ENCODE assay signal across 8 cellular contexts in genomic region chr11:11148104-11148509, GRCh38.
DNase-seq lines count a peak whose midpoint lies in the region; ATAC-seq, FAIRE-seq and TF ChIP-seq lines count a peak whose summit lies in the region.

No MANE protein-coding gene starts in this region.

- H3K4me1 ChIP-seq in foreskin keratinocyte (no peaks in the 10 kb centered on the region), osteoblast (ENCODE audit: insufficient read depth, low read length) (peaks cover 9% of the 10 kb centered on the region)

- no peak for TF ChIP-seq POLR2A in GM12892 (IDR thresholded peaks at IDR 0.05; ENCODE audit: low read depth, low read length)

- ATAC-seq in foreskin keratinocyte = peak; percentile 89
- ATAC-seq in GM21526 (IDR thresholded peaks at IDR 0.05; ENCODE audit: low FRiP score, unreplicated experiment) = no peak

- H2AFZ ChIP-seq in osteoblast (ENCODE audit: low read length) = no peak overlapping the region

- H3K4me2 ChIP-seq in osteoblast (ENCODE audit: insufficient read depth, low read length) = no peak overlapping the region

- H3K36me3 ChIP-seq in osteoblast (ENCODE audit: insufficient read depth, low read length) = no peaks in the 10 kb centered on the region

- H3K27ac ChIP-seq in foreskin keratinocyte = no peak overlapping the region
- no peak overlapping the region for H3K27ac ChIP-seq in osteoblast (ENCODE audit: low read depth, low read length)

- DNase-seq in GM12892 (ENCODE audit: insufficient read length) = no peak
- DNase-seq in activated CD4-positive, alpha-beta T cell treated with anti-CD3 and anti-CD28 coated beads for 4 hours = peak; percentile 25 to 30
- peak; percentile 65 to 81 for DNase-seq in foreskin keratinocyte
- DNase-seq in osteoblast (ENCODE audit: insufficient read length, low spot score, missing footprints) = peak; percentile 93
- DNase-seq in D721Med (ENCODE audit: insufficient read length, low spot score) = no peak
- no peak for DNase-seq in NCI-H526 treated with DMSO at 0.1 percent for 48 hours (lab: John Stamatoyannopoulos, UW)
- no peak for DNase-seq in ecto neural progenitor cell (ENCODE audit: low spot score)

- H3K9me3 ChIP-seq in osteoblast (ENCODE audit: low read depth, low read length) = no peaks in the 10 kb centered on the region

- H3K79me2 ChIP-seq in osteoblast (ENCODE audit: insufficient read depth, low read length) = no peaks in the 10 kb centered on the region

- no peaks in the 10 kb centered on the region for H4K20me1 ChIP-seq in osteoblast (ENCODE audit: insufficient read depth, low read length)

- H3K4me3 ChIP-seq in osteoblast (ENCODE audit: insufficient read depth, low read length) = no peak overlapping the region

- TF ChIP-seq CTCF in foreskin keratinocyte (conservative IDR thresholded peaks at IDR 0.05) = peak; percentile 68
- TF ChIP-seq CTCF in osteoblast (IDR thresholded peaks at IDR 0.05; ENCODE audit: extremely low read depth, low read depth, low read length) = peak; percentile 66
- TF ChIP-seq CTCF in D721Med (IDR thresholded peaks at IDR 0.05; ENCODE audit: insufficient read depth, missing control alignments) = no peak

- H3K27me3 ChIP-seq in foreskin keratinocyte (peaks cover 2% of the 10 kb centered on the region), osteoblast (ENCODE audit: insufficient read depth, low read length) (peaks cover under 1% of the 10 kb centered on the region)

- FAIRE-seq in GM12892 (lab: Jason Lieb, UNC) (peak; percentile 38), D721Med (lab: Jason Lieb, UNC) (no peak)

Comparison
In these comparisons a context has a peak if more than half of its experiments do, and no peak if none do; other contexts are left out.
1. DNase-seq: peak in activated CD4-positive, alpha-beta T cell treated with anti-CD3 and anti-CD28 coated beads for 4 hours (2 of 2), foreskin keratinocyte (2 of 2) and osteoblast (single experiment); none in GM12892 (single experiment), D721Med (single experiment), NCI-H526 treated with DMSO at 0.1 percent for 48 hours (single experiment) and ecto neural progenitor cell (single experiment).